26 cellular contexts compared by ENCODE assay signal in the genomic region with DNA sequence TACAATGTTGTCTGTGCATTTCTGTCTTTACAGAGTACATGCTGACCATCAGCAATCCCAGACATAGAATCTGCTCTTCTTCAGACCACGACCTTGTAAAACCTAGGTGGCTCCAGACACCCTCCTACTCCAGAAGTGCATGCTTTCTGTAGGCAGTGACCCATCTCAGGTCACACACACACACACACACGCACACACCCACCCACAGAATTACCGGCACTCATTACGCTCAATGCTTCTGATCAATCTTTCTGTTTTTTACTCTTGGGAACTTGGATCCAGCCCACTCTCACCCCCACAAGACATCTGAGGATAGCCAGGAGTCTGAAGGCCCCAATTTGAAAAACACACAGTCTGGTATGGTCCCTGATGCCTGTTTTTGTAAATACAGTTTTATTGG. TPM values are rescaled to one million over a fixed set of nuclear protein-coding genes. Genes with fewer than 3 reads are reported as not detected.
"Had no signal": no experiment of that assay in that cellular context is flagged by ENCODE, and none has a peak within 500 bp of the region (broad histone marks: within the 10 kb centered on the region; RNA-seq: fewer than 3 reads in every experiment).

No MANE protein-coding gene starts in this region.

- H3K4me3 ChIP-seq: heart right ventricle, left lung, lower lobe of right lung, ovary, psoas muscle, right lobe of liver, smooth muscle cell, suprapubic skin, thoracic aorta, tibial artery, uterus had no signal

- H3K9me3 ChIP-seq: left lung, lower lobe of right lung, neutrophil, ovary, psoas muscle, right lobe of liver, suprapubic skin, thoracic aorta, tibial artery, uterus had no signal

- H3K36me3 ChIP-seq: heart right ventricle, left lung, lower lobe of right lung, neutrophil, ovary, right lobe of liver, suprapubic skin, thoracic aorta, tibial artery, uterus had no signal

- ATAC-seq: left colon; left lung; lower lobe of right lung; naive thymus-derived CD8-positive, alpha-beta T cell; psoas muscle; right lobe of liver; stimulated activated effector memory CD8-positive, alpha-beta T cell treated with anti-CD3 and anti-CD28 coated beads, Interleukin-12 subunit alpha, Interleukin-12 subunit beta, amount 100 ng/mL, for 72 hours had no signal

- DNase-seq: heart right ventricle; hippocampal formation; immature natural killer cell; kidney; left colon; left lung; lower lobe of right lung; mammary epithelial cell; mesenchymal stem cell; naive thymus-derived CD8-positive, alpha-beta T cell; occipital lobe; ovary; psoas muscle; right lobe of liver; stimulated activated CD4-positive, alpha-beta T cell treated with anti-CD3 and anti-CD28 coated beads, Interleukin-12 subunit alpha, Interleukin-12 subunit beta, amount 100 ng/mL, for 4 hours; stimulated activated CD4-positive, alpha-beta T cell treated with anti-CD3 and anti-CD28 coated beads, Interleukin-15, amount 100 ng/mL, for 24 hours; stimulated activated CD4-positive, alpha-beta T cell treated with anti-CD3 and anti-CD28 coated beads, Interleukin-2, amount 100 ng/mL, for 24 hours; stimulated activated CD4-positive, alpha-beta T cell treated with anti-CD3 and anti-CD28 coated beads, Interleukin-4, amount 100 ng/mL, for 24 hours; stimulated activated naive CD4-positive, alpha-beta T cell; tibial artery; uterus had no signal

- H3K27me3 ChIP-seq: ovary, right lobe of liver, suprapubic skin, uterus had no signal

- H3K4me2 ChIP-seq: smooth muscle cell had no signal

- H3K27ac ChIP-seq: heart right ventricle, left lung, lower lobe of right lung, neutrophil, psoas muscle, right lobe of liver, suprapubic skin, thoracic aorta, tibial artery, uterus had no signal

- H3K4me1 ChIP-seq: right lobe of liver, uterus had no signal

RNA-seq across cellular contexts. Expression of a gene that starts 7.5 kb away (rescaled TPM):
- polyA plus RNA-seq: naive thymus-derived CD8-positive, alpha-beta T cell had no signal
